ENCODE assay signal across 10 cellular contexts in the genomic region with DNA sequence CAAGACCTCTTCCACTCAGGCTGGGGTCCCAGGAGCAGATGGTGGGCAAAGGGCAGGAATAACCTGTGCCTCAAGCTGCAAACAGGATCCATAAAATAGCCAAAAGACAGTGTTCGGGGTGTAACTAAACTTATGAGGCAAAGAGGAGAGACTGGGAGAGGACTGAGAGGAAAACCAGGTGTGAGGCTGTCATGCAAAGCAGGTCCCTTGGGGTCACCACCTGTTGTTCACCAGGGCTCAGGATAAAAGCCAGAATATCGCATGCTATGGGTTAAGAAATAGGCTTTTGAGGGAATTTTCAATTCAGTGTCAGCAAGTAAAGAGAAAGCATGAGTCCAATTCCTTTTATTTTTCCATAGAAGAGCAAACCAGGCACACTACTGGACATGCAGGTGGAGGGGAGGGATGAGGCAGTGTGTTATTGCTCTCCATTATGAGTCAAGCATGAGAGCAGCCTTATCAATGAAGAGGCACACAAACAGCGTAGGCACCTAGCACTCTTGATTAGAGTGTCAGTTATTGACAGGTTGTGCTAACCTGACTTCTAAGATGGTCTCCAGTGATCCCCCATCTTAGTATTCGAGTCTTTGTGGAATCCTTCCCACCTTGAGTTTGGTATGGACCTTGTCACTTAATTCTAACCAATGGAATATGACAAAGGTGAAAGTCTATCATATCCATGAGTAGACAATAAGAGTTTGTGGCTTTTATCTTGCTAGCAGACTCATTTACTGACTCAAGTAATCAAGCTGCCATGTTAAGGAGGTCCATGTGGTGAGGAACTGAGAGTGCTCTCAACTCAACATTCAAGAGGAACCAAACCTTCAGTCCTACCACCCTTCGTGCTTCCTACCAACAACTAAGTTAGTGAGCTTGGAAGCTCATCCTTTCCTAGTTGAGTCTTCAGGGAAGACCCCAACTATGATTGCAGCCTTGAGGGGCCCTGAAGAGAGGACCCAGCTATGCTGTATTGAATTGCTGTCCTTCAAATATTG. TPM values are rescaled to one million over a fixed set of nuclear protein-coding genes. Genes with fewer than 3 reads are reported as not detected.
DNase-seq lines count a peak whose midpoint lies in the region; ATAC-seq and TF ChIP-seq lines count a peak whose summit lies in the region.
"Had no signal": no experiment of that assay in that cellular context is flagged by ENCODE, and none has a peak within 500 bp of the region (broad histone marks: within the 10 kb centered on the region; RNA-seq: fewer than 3 reads in every experiment).

No MANE protein-coding gene starts in this region.

- H3K36me3 ChIP-seq in HEK293 (ENCODE audit: control insufficient read depth in 2 of 2, insufficient read depth in 1 of 2, low read length in 2 of 2) (no peaks in the 10 kb centered on the region), mucosa of rectum (ENCODE audit: control insufficient read depth in 2 of 2, insufficient read depth in 2 of 2, low read length in 2 of 2) (no peaks in the 10 kb centered on the region)

- H3K9ac ChIP-seq in mucosa of rectum (ENCODE audit: low read depth in 1 of 2, low read length in 2 of 2) = no peak overlapping the region

- H3K36me3 Mint-ChIP-seq in T-helper 2 cell treated with Interferon-gamma antibody and Interleukin-4, amounts not matched to agents 5 μg/mL and 100 μg/mL, for 36 hours (ENCODE audit: low read depth) = peaks cover 2% of the 10 kb centered on the region

- CTCF ChIA-PET in HEK293 (lab: Yijun Ruan, JAX) = interaction anchor here (0.7 to 2.5 kb wide), 5 partner anchors 14 to 180 kb away, joined by 3 to 10 read pairs (median 4); no protein-coding TSS in a partner anchor

- DNase-seq in T-helper 2 cell treated with Interferon-gamma antibody and Interleukin-4, amounts not matched to agents 5 μg/mL and 100 μg/mL, for 36 hours (ENCODE audit: low spot score) = no peak
- DNase-seq in EL (no peak), HT-29 (ENCODE audit: low spot score) (no peak)
- DNase-seq: T1000, trophoblast cell had no signal

- H3K27ac ChIP-seq in HEK293 (ENCODE audit: extremely low read depth, low read depth, low read length) = no peak overlapping the region
- H3K27ac ChIP-seq in mucosa of rectum (ENCODE audit: low read depth in 2 of 2, low read length in 2 of 2) = peak overlapping the region; percentile 38 to 83

- no peaks in the 10 kb centered on the region for H3K27me3 ChIP-seq in mucosa of rectum (ENCODE audit: control insufficient read depth in 2 of 2, insufficient read depth in 2 of 2, low read length in 2 of 2)

- H3K27ac Mint-ChIP-seq in T-helper 2 cell treated with Interferon-gamma antibody and Interleukin-4, amounts not matched to agents 5 μg/mL and 100 μg/mL, for 36 hours = peak overlapping the region; percentile 86

- POLR2A ChIA-PET in HEK293 (lab: Yijun Ruan, JAX) = no interaction called here

- H3K9me3 Mint-ChIP-seq in T-helper 2 cell treated with Interferon-gamma antibody and Interleukin-4, amounts not matched to agents 5 μg/mL and 100 μg/mL, for 36 hours = no peaks in the 10 kb centered on the region

- no peak for TF ChIP-seq CTCF in HEK293 (tag by site-specific recombination; IDR thresholded peaks at IDR 0.05)

- H3K4me1 Mint-ChIP-seq in T-helper 2 cell treated with Interferon-gamma antibody and Interleukin-4, amounts not matched to agents 5 μg/mL and 100 μg/mL, for 36 hours (ENCODE audit: low read depth) = peaks cover 45% of the 10 kb centered on the region

- no peaks in the 10 kb centered on the region for H3K4me1 ChIP-seq in HEK293 (ENCODE audit: control insufficient read depth, insufficient read depth, low read length)
- peaks cover 3 to 7% of the 10 kb centered on the region in 2 donors for H3K4me1 ChIP-seq in mucosa of rectum (ENCODE audit: control insufficient read depth in 2 of 2, insufficient read depth in 2 of 2, low read length in 2 of 2)

- no peak for ATAC-seq in GM18909 (IDR thresholded peaks at IDR 0.05; ENCODE audit: poor library complexity, unreplicated experiment)
- ATAC-seq in HG02798 (IDR thresholded peaks at IDR 0.05; ENCODE audit: poor library complexity, unreplicated experiment) = no peak

- peak overlapping the region; percentile 79 for H3K4me3 Mint-ChIP-seq in T-helper 2 cell treated with Interferon-gamma antibody and Interleukin-4, amounts not matched to agents 5 μg/mL and 100 μg/mL, for 36 hours

- peak overlapping the region; percentile 50; the same call in 1 of the 2 replicates for H3K4me3 ChIP-seq in GM08714 (ENCODE audit: low read length)
- no peak overlapping the region for H3K4me3 ChIP-seq in HEK293 (ENCODE audit: low read depth, low read length)
- H3K4me3 ChIP-seq in mucosa of rectum (ENCODE audit: low read length in 2 of 2) = peak overlapping the region in 1 of 2 donors; percentile 56

- no peaks in the 10 kb centered on the region for H3K27me3 Mint-ChIP-seq in T-helper 2 cell treated with Interferon-gamma antibody and Interleukin-4, amounts not matched to agents 5 μg/mL and 100 μg/mL, for 36 hours (ENCODE audit: low read depth)

- no peaks in the 10 kb centered on the region for H3K9me3 ChIP-seq in HEK293 (ENCODE audit: control insufficient read depth, insufficient read depth, low read depth, low read length)
- no peaks in the 10 kb centered on the region for H3K9me3 ChIP-seq in mucosa of rectum (ENCODE audit: control insufficient read depth in 2 of 2, low read length in 2 of 2)

TF ChIP-seq in HEK293, 187 proteins besides CTCF, POLR2A, EP300 and RAD21:
- TF ChIP-seq SCRT2 (tag by site-specific recombination; IDR thresholded peaks at IDR 0.05) = peak; percentile 73
- no peak for TF ChIP-seq ZIC2 (tag by site-specific recombination; IDR thresholded peaks at IDR 0.05)

RNA-seq across cellular contexts. Expression of a gene that starts 18.8 kb away (rescaled TPM):
- 99.5 and 117 TPM in 2 replicates for total RNA-seq in HT-29 (2014; rRNA removed; shearing (Covaris generic))

RNA-seq across cellular contexts. Expression of a gene that starts 48.1 kb away (rescaled TPM):
- total RNA-seq in HT-29 (2014; rRNA removed; shearing (Covaris generic)) = 72.9 and 73.4 TPM in 2 replicates

RNA-seq across cellular contexts. Expression of a gene that starts 48.9 kb away (rescaled TPM):
- 5.1 and 7.7 TPM in 2 replicates for total RNA-seq in HT-29 (2014; rRNA removed; shearing (Covaris generic))
